In genomic region chr1:22053861-22054770, GRCh38 we compare ENCODE assay signal across 8 cellular contexts. TPM values are rescaled to one million over a fixed set of nuclear protein-coding genes. Genes with fewer than 3 reads are reported as not detected.
A peak's percentile ranks its signal among the peaks of the same experiment; 100 is the strongest.
DNase-seq lines count a peak whose midpoint lies in the region; ATAC-seq lines count a peak whose summit lies in the region.

No MANE protein-coding gene starts in this region.

- no peak for ATAC-seq in GM19467 (IDR thresholded peaks at IDR 0.05; ENCODE audit: unreplicated experiment)

- peak overlapping the region; percentile 98 for H3K4me3 Mint-ChIP-seq in activated CD4-positive, alpha-beta T cell treated with anti-CD3 and anti-CD28 coated beads, Interleukin-2, amount 10 ng/mL, durations not matched to agents 24 days and 14 days

- no peaks in the 10 kb centered on the region for H3K27me3 Mint-ChIP-seq in activated CD4-positive, alpha-beta T cell treated with anti-CD3 and anti-CD28 coated beads, Interleukin-2, amount 10 ng/mL, durations not matched to agents 24 days and 14 days

- H3K27ac Mint-ChIP-seq in activated CD4-positive, alpha-beta T cell treated with anti-CD3 and anti-CD28 coated beads, Interleukin-2, amount 10 ng/mL, durations not matched to agents 24 days and 14 days = peak overlapping the region; percentile 98

- no peaks in the 10 kb centered on the region for H3K9me3 Mint-ChIP-seq in activated CD4-positive, alpha-beta T cell treated with anti-CD3 and anti-CD28 coated beads, Interleukin-2, amount 10 ng/mL, durations not matched to agents 24 days and 14 days

- peaks cover 37% of the 10 kb centered on the region for H3K36me3 Mint-ChIP-seq in activated CD4-positive, alpha-beta T cell treated with anti-CD3 and anti-CD28 coated beads, Interleukin-2, amount 10 ng/mL, durations not matched to agents 24 days and 14 days (ENCODE audit: low read depth)

- H3K27ac ChIP-seq in substantia nigra (ENCODE audit: low read depth, low read length, poor library complexity, severe bottlenecking) = peak overlapping the region; percentile 83

- H3K9me3 ChIP-seq in iPS-18c (ENCODE audit: control insufficient read depth, insufficient read depth, low read length) = no peaks in the 10 kb centered on the region

- DNase-seq in activated CD4-positive, alpha-beta T cell treated with anti-CD3 and anti-CD28 coated beads, Interleukin-2, amount 10 ng/mL, durations not matched to agents 24 days and 14 days = no peak
- no peak for DNase-seq in activated CD4-positive, alpha-beta T cell treated with anti-CD3 and anti-CD28 coated beads for 1 hour
- peak; percentile 61 for DNase-seq in activated CD8-positive, alpha-beta memory T cell treated with anti-CD3 and anti-CD28 coated beads, Interleukin-2, amount 50 U/mL, for 48 hours
- DNase-seq in substantia nigra (lab: John Stamatoyannopoulos, UW) = no peak
- no peak for DNase-seq in SW480 (ENCODE audit: low spot score)
- DNase-seq in islet precursor cell = no peak

- peak overlapping the region; percentile 93 for H3K4me3 ChIP-seq in iPS-18c (ENCODE audit: insufficient read depth, low read depth, low read length)

- intact Hi-C loops in activated CD4-positive, alpha-beta T cell treated with anti-CD3 and anti-CD28 coated beads, Interleukin-2, amount 10 ng/mL, durations not matched to agents 24 days and 14 days (cut with micrococcal nuclease) = loop anchor here (1.0 to 2.0 kb wide), 3 partner anchors 14 to 39 kb away; no protein-coding TSS in a partner anchor

- H3K4me1 Mint-ChIP-seq in activated CD4-positive, alpha-beta T cell treated with anti-CD3 and anti-CD28 coated beads, Interleukin-2, amount 10 ng/mL, durations not matched to agents 24 days and 14 days = peaks cover 49% of the 10 kb centered on the region

RNA-seq across cellular contexts. Expression of gene CDC42, which starts 1.6 kb away (rescaled TPM):
- 307 and 321 TPM in 2 replicates for total RNA-seq in activated CD4-positive, alpha-beta T cell treated with anti-CD3 and anti-CD28 coated beads, Interleukin-2, amount 10 ng/mL, durations not matched to agents 24 days and 14 days

RNA-seq across cellular contexts. Expression of gene CELA3A, which starts 52.7 kb away (rescaled TPM):
- not detected in 2 replicates for total RNA-seq in activated CD4-positive, alpha-beta T cell treated with anti-CD3 and anti-CD28 coated beads, Interleukin-2, amount 10 ng/mL, durations not matched to agents 24 days and 14 days
